ENCODE assay signal across 1 cellular context in the genomic region with DNA sequence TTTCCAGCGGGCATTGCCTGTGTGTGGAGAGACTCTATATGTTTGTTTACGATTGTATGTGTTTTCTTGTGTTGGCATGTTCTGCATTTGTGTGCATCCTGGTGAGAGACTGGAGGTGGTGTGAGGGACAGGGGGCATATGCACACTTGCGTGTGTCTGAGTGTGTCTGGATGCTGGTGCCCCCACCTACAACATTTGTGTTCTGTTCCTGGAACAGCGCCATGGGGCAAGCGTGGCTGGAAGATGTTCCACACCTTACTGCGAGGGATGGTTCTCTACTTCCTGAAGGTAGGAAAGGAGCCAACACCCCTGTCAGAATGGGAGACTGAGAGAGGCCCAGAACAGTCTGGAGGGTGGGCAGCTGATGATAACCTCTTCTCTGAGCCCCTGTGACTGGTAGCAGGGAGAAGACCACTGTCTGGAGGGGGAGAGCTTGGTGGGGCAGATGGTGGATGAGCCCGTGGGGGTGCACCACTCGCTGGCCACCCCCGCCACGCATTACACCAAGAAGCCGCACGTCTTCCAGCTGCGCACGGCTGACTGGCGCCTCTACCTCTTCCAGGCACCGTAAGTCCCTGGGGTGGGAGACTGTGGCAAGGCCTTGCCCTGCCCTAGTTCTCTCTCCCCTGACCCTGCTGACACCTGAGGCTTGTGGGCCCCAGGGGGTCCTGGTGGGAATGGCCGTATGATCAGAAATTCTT.
TF ChIP-seq lines count a peak whose summit lies in the region.

No MANE protein-coding gene starts in this region.

TF ChIP-seq in HEK293, 187 proteins besides CTCF, POLR2A, EP300 and RAD21:
- TF ChIP-seq, protein P1, sequence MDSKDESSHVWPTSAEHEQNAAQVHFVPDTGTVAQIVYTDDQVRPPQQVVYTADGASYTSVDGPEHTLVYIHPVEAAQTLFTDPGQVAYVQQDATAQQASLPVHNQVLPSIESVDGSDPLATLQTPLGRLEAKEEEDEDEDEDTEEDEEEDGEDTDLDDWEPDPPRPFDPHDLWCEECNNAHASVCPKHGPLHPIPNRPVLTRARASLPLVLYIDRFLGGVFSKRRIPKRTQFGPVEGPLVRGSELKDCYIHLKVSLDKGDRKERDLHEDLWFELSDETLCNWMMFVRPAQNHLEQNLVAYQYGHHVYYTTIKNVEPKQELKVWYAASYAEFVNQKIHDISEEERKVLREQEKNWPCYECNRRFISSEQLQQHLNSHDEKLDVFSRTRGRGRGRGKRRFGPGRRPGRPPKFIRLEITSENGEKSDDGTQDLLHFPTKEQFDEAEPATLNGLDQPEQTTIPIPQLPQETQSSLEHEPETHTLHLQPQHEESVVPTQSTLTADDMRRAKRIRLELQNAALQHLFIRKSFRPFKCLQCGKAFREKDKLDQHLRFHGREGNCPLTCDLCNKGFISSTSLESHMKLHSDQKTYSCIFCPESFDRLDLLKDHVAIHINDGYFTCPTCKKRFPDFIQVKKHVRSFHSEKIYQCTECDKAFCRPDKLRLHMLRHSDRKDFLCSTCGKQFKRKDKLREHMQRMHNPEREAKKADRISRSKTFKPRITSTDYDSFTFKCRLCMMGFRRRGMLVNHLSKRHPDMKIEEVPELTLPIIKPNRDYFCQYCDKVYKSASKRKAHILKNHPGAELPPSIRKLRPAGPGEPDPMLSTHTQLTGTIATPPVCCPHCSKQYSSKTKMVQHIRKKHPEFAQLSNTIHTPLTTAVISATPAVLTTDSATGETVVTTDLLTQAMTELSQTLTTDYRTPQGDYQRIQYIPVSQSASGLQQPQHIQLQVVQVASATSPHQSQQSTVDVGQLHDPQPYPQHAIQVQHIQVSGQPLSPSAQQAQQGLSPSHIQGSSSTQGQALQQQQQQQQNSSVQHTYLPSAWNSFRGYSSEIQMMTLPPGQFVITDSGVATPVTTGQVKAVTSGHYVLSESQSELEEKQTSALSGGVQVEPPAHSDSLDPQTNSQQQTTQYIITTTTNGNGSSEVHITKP (tag by site-specific recombination; IDR thresholded peaks at IDR 0.05), result peak; percentile 62; the same call in 1 of the 2 replicates
- no peak for TF ChIP-seq ZNF843 (tag by site-specific recombination; IDR thresholded peaks at IDR 0.05)
